21 cellular contexts compared by ENCODE assay signal in the genomic region with DNA sequence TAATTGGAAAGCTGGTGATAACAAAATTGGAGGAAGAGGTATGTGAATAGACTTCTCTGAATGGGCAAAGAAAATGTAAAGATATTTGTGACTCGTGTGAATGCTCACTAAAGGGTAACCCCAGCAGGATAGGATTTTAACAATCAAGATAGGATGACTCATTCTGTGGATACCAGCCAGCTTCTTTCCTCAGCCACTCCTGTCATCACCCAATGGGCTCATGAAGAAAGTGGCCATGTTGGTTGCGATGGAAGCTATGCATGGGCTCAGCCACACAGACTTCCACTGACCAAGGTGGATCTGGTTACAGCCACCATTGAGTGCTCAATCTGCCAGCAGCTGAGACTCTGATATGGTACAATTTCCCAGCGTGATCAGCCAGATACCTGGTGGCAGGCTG. TPM values are rescaled to one million over a fixed set of nuclear protein-coding genes. Genes with fewer than 3 reads are reported as not detected.
A peak's percentile ranks its signal among the peaks of the same experiment; 100 is the strongest.
DNase-seq lines count a peak whose midpoint lies in the region; ATAC-seq and TF ChIP-seq lines count a peak whose summit lies in the region.
"Had no signal": no experiment of that assay in that cellular context is flagged by ENCODE, and none has a peak within 500 bp of the region (broad histone marks: within the 10 kb centered on the region; RNA-seq: fewer than 3 reads in every experiment).

No MANE protein-coding gene starts in this region.

- H3K27me3 ChIP-seq in mammary epithelial cell (ENCODE audit: insufficient read depth, low read length), result no peaks in the 10 kb centered on the region
- H3K27me3 ChIP-seq: esophagus squamous epithelium, right lobe of liver had no signal

- no peaks in the 10 kb centered on the region for H4K20me1 ChIP-seq in mammary epithelial cell (ENCODE audit: insufficient read depth, low read length)

- H3K9me3 ChIP-seq in mammary epithelial cell (replicated peaks; ENCODE audit: insufficient read depth, low read length), result peaks cover 3% of the 10 kb centered on the region
- H3K9me3 ChIP-seq: esophagus squamous epithelium, right lobe of liver had no signal

- H3K27ac ChIP-seq in mammary epithelial cell (ENCODE audit: insufficient read depth, low read depth, low read length) (no peak overlapping the region), substantia nigra (ENCODE audit: low read depth, low read length, poor library complexity, severe bottlenecking) (no peak overlapping the region)
- H3K27ac ChIP-seq: esophagus squamous epithelium, KMS-11, right lobe of liver had no signal

- TF ChIP-seq CTCF in mammary epithelial cell (conservative IDR thresholded peaks at IDR 0.05 in 1 of 2, IDR thresholded peaks at IDR 0.05 in 1 of 2; ENCODE audit: extremely low read depth in 1 of 2, insufficient read depth in 1 of 2, low read depth in 1 of 2, low read length in 2 of 2), result no peak

- H3K4me1 ChIP-seq in mammary epithelial cell (ENCODE audit: insufficient read depth, low read length), result no peaks in the 10 kb centered on the region
- H3K4me1 ChIP-seq: esophagus squamous epithelium, right lobe of liver had no signal

- no peak overlapping the region for H2AFZ ChIP-seq in mammary epithelial cell (ENCODE audit: low read depth, low read length)

- H3K4me2 ChIP-seq in mammary epithelial cell (ENCODE audit: insufficient read depth, low read depth, low read length), result no peak overlapping the region
- H3K4me2 ChIP-seq: KMS-11 had no signal

- intact Hi-C loops in mammary epithelial cell (cut with micrococcal nuclease), result no loop called here

- dilution Hi-C loops in mammary epithelial cell (cut with HindIII; ENCODE audit: low sequenced_read_pairs), result no loop called here

- no peaks in the 10 kb centered on the region for H3K79me2 ChIP-seq in mammary epithelial cell (ENCODE audit: insufficient read depth, low read length)

- ATAC-seq in GM19397 (IDR thresholded peaks at IDR 0.05; ENCODE audit: unreplicated experiment), result no peak
- ATAC-seq: right lobe of liver had no signal

- CTCF ChIA-PET in mammary epithelial cell (lab: Charles Lee; ENCODE audit: low non-redundant PET), result no interaction called here

- WGBS in mammary epithelial cell (ENCODE audit: low coverage, missing lambda C conversion rate), result 69% methylated on average over 3 of the region's 3 CpGs

- BruUV-seq in mammary epithelial cell (replicated peaks; lab: Mats Ljungman, UMichigan), result no TSS peak

- H3K9ac ChIP-seq in mammary epithelial cell (ENCODE audit: insufficient read depth, low read length), result no peak overlapping the region
- H3K9ac ChIP-seq: KMS-11 had no signal

- DNase-seq in H4 (ENCODE audit: low spot score), result peak; percentile 67
- DNase-seq in NCI-H226, result peak; percentile 27
- peak; percentile 73 for DNase-seq in mammary epithelial cell
- peak; percentile 63 for DNase-seq in kidney tubule cell (ENCODE audit: low spot score)
- DNase-seq in substantia nigra (lab: John Stamatoyannopoulos, UW), result no peak
- DNase-seq in stimulated activated CD4-positive, alpha-beta T cell treated with anti-CD3 and anti-CD28 coated beads, Interleukin-4, amount 100 ng/mL, for 4 hours, result no peak
- no peak for DNase-seq in stimulated activated CD4-positive, alpha-beta T cell treated with anti-CD3 and anti-CD28 coated beads, Interleukin-4, amount 100 ng/mL, for 24 hours
- DNase-seq: activated naive CD4-positive, alpha-beta T cell treated with anti-CD3 and anti-CD28 coated beads, Interleukin-2, amount 50 U/mL, for 16 hours; activated T-cell treated with anti-CD3 and anti-CD28 coated beads for 4 hours; AML-193; COR-L47; esophagus squamous epithelium; NCI-H2171 treated with DMSO at 0.1 percent for 48 hours; NCI-H774; right lobe of liver; stimulated activated CD4-positive, alpha-beta T cell treated with anti-CD3 and anti-CD28 coated beads, Interleukin-1b, Interleukin-23, amount 100 ng/mL, for 48 hours had no signal

- in situ Hi-C loops in mammary epithelial cell (cut with MboI; ENCODE audit: low sequenced_read_pairs in 2 of 2), result no loop called here

- no peaks in the 10 kb centered on the region for H3K36me3 ChIP-seq in mammary epithelial cell (ENCODE audit: insufficient read depth, low read length)
- H3K36me3 ChIP-seq: esophagus squamous epithelium, right lobe of liver had no signal

- no peak overlapping the region for H3K4me3 ChIP-seq in mammary epithelial cell (replicated peaks in 1 of 3; ENCODE audit: insufficient read depth in 1 of 3, low read depth in 2 of 3, low read length in 3 of 3)
- H3K4me3 ChIP-seq: esophagus squamous epithelium, right lobe of liver had no signal

RNA-seq across cellular contexts. Expression of a gene that starts 40.9 kb away (rescaled TPM):
- total RNA-seq in H4 (2014; rRNA removed; shearing (Covaris generic)), result not detected in 2 replicates
- not detected for total RNA-seq in mammary epithelial cell
- polyA plus RNA-seq in mammary epithelial cell, result not detected
- polyA minus RNA-seq in mammary epithelial cell, result not detected
- total RNA-seq: dermis microvascular lymphatic vessel endothelial cell, esophagus squamous epithelium, osteoblast, subcutaneous adipose tissue had no signal

Comparison
In these comparisons a context has a peak if more than half of its experiments do, and no peak if none do; other contexts are left out.
1. DNase-seq: peak in H4 (single experiment), NCI-H226 (single experiment), mammary epithelial cell (single experiment) and kidney tubule cell (single experiment); none in substantia nigra (0 of 49), stimulated activated CD4-positive, alpha-beta T cell treated with anti-CD3 and anti-CD28 coated beads, Interleukin-4, amount 100 ng/mL, for 4 hours (0 of 2) and stimulated activated CD4-positive, alpha-beta T cell treated with anti-CD3 and anti-CD28 coated beads, Interleukin-4, amount 100 ng/mL, for 24 hours (single experiment).